ENCODE assay signal across 15 cellular contexts in the genomic region with DNA sequence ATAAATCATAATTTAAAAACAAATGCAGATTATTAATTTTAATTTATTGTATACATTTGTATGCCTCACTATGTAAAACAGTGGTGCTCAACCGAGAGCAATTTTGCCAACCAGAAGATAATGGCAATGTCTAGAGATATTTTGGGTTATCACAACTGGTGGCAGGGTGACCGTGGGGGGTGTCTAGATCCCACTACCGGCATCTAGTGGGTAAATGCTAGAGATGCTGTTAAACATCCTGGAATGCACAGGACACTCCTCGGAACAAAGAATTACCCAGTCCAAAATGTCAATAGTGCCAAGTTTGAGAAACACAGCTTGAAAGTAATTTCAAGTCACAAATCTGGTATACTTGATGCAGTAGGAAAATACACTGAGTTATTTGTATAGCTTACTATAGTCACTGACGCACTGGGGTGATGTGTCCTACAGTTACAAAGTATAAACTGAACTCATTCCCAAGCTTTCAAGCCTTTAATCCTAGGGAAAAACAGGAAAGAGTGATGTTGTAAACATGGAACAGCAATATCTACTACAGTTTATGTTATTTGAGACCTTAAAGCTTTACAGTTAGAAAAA.
DNase-seq lines count a peak whose midpoint lies in the region; ATAC-seq, FAIRE-seq and TF ChIP-seq lines count a peak whose summit lies in the region.
"Had no signal": no experiment of that assay in that cellular context is flagged by ENCODE, and none has a peak within 500 bp of the region (broad histone marks: within the 10 kb centered on the region; RNA-seq: fewer than 3 reads in every experiment).

No MANE protein-coding gene starts in this region.

- H3K27ac ChIP-seq in pancreas, result no peak overlapping the region
- H3K27ac ChIP-seq: BLaER1 had no signal

- intact Hi-C loops in pancreas (cut with DNase I), result no loop called here

- in situ Hi-C loops in astrocyte of the cerebellum (cut with HindIII; ENCODE audit: low sequenced_read_pairs), result no loop called here

- H3K36me3 ChIP-seq in H7 (replicated peaks; ENCODE audit: control insufficient read depth, insufficient read depth, low read length) (no peaks in the 10 kb centered on the region), pancreas (no peaks in the 10 kb centered on the region)

- FAIRE-seq in pancreas (lab: Jason Lieb, UNC), result no peak

- no peak overlapping the region for H3K4me3 ChIP-seq in H7 (ENCODE audit: insufficient read depth, low read depth, low read length)
- H3K4me3 ChIP-seq in astrocyte of the cerebellum (ENCODE audit: low read depth, low read length), result no peak overlapping the region
- no peak overlapping the region for H3K4me3 ChIP-seq in pancreas
- H3K4me3 ChIP-seq: BLaER1 had no signal

- H3K27me3 ChIP-seq in H7 (ENCODE audit: control insufficient read depth, insufficient read depth, low read length) (no peaks in the 10 kb centered on the region), pancreas (no peaks in the 10 kb centered on the region)
- H3K27me3 ChIP-seq: BLaER1 had no signal

- 90 to 93% methylated on average over 5 of the region's 5 CpGs for WGBS in pancreas, 2 donors

- TF ChIP-seq CTCF in astrocyte of the cerebellum (IDR thresholded peaks at IDR 0.05; ENCODE audit: low read depth, low read length, missing control alignments), result peak; percentile 6
- TF ChIP-seq CTCF in pancreas (IDR thresholded peaks at IDR 0.05), result no peak

- no peaks in the 10 kb centered on the region for H3K4me1 ChIP-seq in pancreas
- H3K4me1 ChIP-seq: BLaER1 had no signal

- no peak for ATAC-seq in pancreas
- no peak for ATAC-seq in HG03442 (IDR thresholded peaks at IDR 0.05; ENCODE audit: unreplicated experiment)
- ATAC-seq: PC-3 had no signal

- H3K9me3 ChIP-seq in pancreas, result no peaks in the 10 kb centered on the region
- H3K9me3 ChIP-seq: BLaER1 had no signal

- DNase-seq in AG08396 (ENCODE audit: low spot score) (peak; percentile 8), H7 (peak; percentile 7), astrocyte of the cerebellum (ENCODE audit: low read depth) (no peak), iPS-NIHi11 (ENCODE audit: low spot score) (peak; percentile 12), DMS 273 (lab: John Stamatoyannopoulos, UW; ENCODE audit: unreplicated experiment) (no peak), pancreas (no peak)
- DNase-seq: ACHN, EL, Kasumi-1, NCI-H187 treated with DMSO at 0.1 percent for 48 hours, NCI-H446, NCI-H748 treated with DMSO at 0.1 percent for 48 hours, PC-3 had no signal

Comparison
In these comparisons a context has a peak if more than half of its experiments do, and no peak if none do; other contexts are left out.
1. DNase-seq: peak in AG08396 (single experiment), H7 (single experiment) and iPS-NIHi11 (single experiment); none in astrocyte of the cerebellum (single experiment), DMS 273 (single experiment) and pancreas (0 of 6).